In genomic region chr5:5886812-5887486, GRCh38 we compare ENCODE assay signal across 9 cellular contexts.
DNase-seq lines count a peak whose midpoint lies in the region; ATAC-seq and TF ChIP-seq lines count a peak whose summit lies in the region.
"Had no signal": no experiment of that assay in that cellular context is flagged by ENCODE, and none has a peak within 500 bp of the region (broad histone marks: within the 10 kb centered on the region; RNA-seq: fewer than 3 reads in every experiment).

No MANE protein-coding gene starts in this region.

- H3K36me3 ChIP-seq in GM23338 (ENCODE audit: insufficient read depth) = no peaks in the 10 kb centered on the region
- H3K36me3 ChIP-seq in naive thymus-derived CD4-positive, alpha-beta T cell (ENCODE audit: control insufficient read depth in 2 of 3, insufficient read depth in 3 of 3, low read length in 3 of 3) = no peaks in the 10 kb centered on the region

- no peaks in the 10 kb centered on the region for H3F3A ChIP-seq in GM23338 (replicated peaks; ENCODE audit: low read depth)

- ATAC-seq in GM23338 (peak; percentile 98), GM21526 (IDR thresholded peaks at IDR 0.05; ENCODE audit: low FRiP score, unreplicated experiment) (no peak), HG03196 (IDR thresholded peaks at IDR 0.05; ENCODE audit: unreplicated experiment) (no peak)
- peak; percentile 61 for ATAC-seq in naive thymus-derived CD4-positive, alpha-beta T cell

- H3K27me3 Mint-ChIP-seq in GM23338 (ENCODE audit: insufficient read depth, low read depth, poor library complexity) = peaks cover 6% of the 10 kb centered on the region
- H3K27me3 Mint-ChIP-seq in activated naive CD4-positive, alpha-beta T cell treated with anti-CD3 and anti-CD28 coated beads, Interleukin-2, amount 10 ng/mL, durations not matched to agents 7 days and 5 days = peaks cover 12% of the 10 kb centered on the region
- H3K27me3 Mint-ChIP-seq in naive thymus-derived CD4-positive, alpha-beta T cell = peaks cover 3 to 46% (median 27%) of the 10 kb centered on the region in 5 donors

- no peaks in the 10 kb centered on the region for H3K36me3 Mint-ChIP-seq in GM23338 (ENCODE audit: low read depth)
- H3K36me3 Mint-ChIP-seq in activated naive CD4-positive, alpha-beta T cell treated with anti-CD3 and anti-CD28 coated beads, Interleukin-2, amount 10 ng/mL, durations not matched to agents 7 days and 5 days = no peaks in the 10 kb centered on the region
- no peaks in the 10 kb centered on the region for H3K36me3 Mint-ChIP-seq in naive thymus-derived CD4-positive, alpha-beta T cell

- H3K4me2 ChIP-seq in GM23338 = peak overlapping the region; percentile 65

- H3K27ac ChIP-seq in GM23338 (ENCODE audit: low read depth) = no peak overlapping the region
- H3K27ac ChIP-seq in naive thymus-derived CD4-positive, alpha-beta T cell (ENCODE audit: low read depth, low read length) = no peak overlapping the region

- H3K27ac Mint-ChIP-seq in GM23338 = no peak overlapping the region
- no peak overlapping the region for H3K27ac Mint-ChIP-seq in activated naive CD4-positive, alpha-beta T cell treated with anti-CD3 and anti-CD28 coated beads, Interleukin-2, amount 10 ng/mL, durations not matched to agents 7 days and 5 days
- H3K27ac Mint-ChIP-seq in naive thymus-derived CD4-positive, alpha-beta T cell = no peak overlapping the region
- H3K27ac Mint-ChIP-seq: stimulated activated naive CD8-positive, alpha-beta T cell treated with anti-CD3 and anti-CD28 coated beads, Interleukin-15, Interleukin-2, amounts not matched to agents 100 ng/mL and 50 ng/mL, for 24 hours had no signal

- intact Hi-C loops in naive thymus-derived CD4-positive, alpha-beta T cell (cut with micrococcal nuclease) = loop anchor here in 1 of 2 donors (2.0 kb wide), 1 partner anchor 392 kb away; no protein-coding TSS in a partner anchor

- H3K79me2 ChIP-seq in GM23338 (replicated peaks; ENCODE audit: insufficient read depth) = no peaks in the 10 kb centered on the region

- H3K27me3 ChIP-seq in GM23338 (ENCODE audit: insufficient read depth) = peaks cover 7% of the 10 kb centered on the region; the same call in 1 of the 2 replicates
- no peaks in the 10 kb centered on the region for H3K27me3 ChIP-seq in naive thymus-derived CD4-positive, alpha-beta T cell (ENCODE audit: control insufficient read depth in 2 of 2, insufficient read depth in 2 of 2, low read length in 2 of 2)

- H3K4me3 ChIP-seq in GM23338 = 0 out of 2 replicates have a peak overlapping the region, but pooled peaks have one; percentile 28
- no peak overlapping the region for H3K4me3 ChIP-seq in naive thymus-derived CD4-positive, alpha-beta T cell (ENCODE audit: low read length)

- H4K20me1 ChIP-seq in GM23338 (replicated peaks; ENCODE audit: insufficient read depth) = no peaks in the 10 kb centered on the region

- CTCF ChIA-PET in activated naive CD4-positive, alpha-beta T cell treated with anti-CD3 and anti-CD28 coated beads, Interleukin-2, amount 10 ng/mL, durations not matched to agents 7 days and 5 days (lab: Charles Lee) = no interaction called here
- CTCF ChIA-PET in naive thymus-derived CD4-positive, alpha-beta T cell (lab: Charles Lee) = no interaction called here

- H3K9me3 ChIP-seq in naive thymus-derived CD4-positive, alpha-beta T cell (ENCODE audit: control insufficient read depth in 2 of 3, low read length in 3 of 3) = no peaks in the 10 kb centered on the region

- peak; percentile 73 for DNase-seq in GM23338 (ENCODE audit: low spot score)
- peak; percentile 49 for DNase-seq in NCI-H2107 (lab: John Stamatoyannopoulos, UW)
- DNase-seq in activated naive CD4-positive, alpha-beta T cell treated with anti-CD3 and anti-CD28 coated beads, Interleukin-2, amount 10 ng/mL, durations not matched to agents 7 days and 5 days = peak; percentile 65
- peak in 7 of 9 donors; percentile 5 to 67 (median 17) for DNase-seq in naive thymus-derived CD4-positive, alpha-beta T cell
- DNase-seq in kidney glomerular epithelial cell (lab: John Stamatoyannopoulos, UW) = no peak

- no peaks in the 10 kb centered on the region for H3K9me3 Mint-ChIP-seq in GM23338
- H3K9me3 Mint-ChIP-seq in activated naive CD4-positive, alpha-beta T cell treated with anti-CD3 and anti-CD28 coated beads, Interleukin-2, amount 10 ng/mL, durations not matched to agents 7 days and 5 days = no peaks in the 10 kb centered on the region
- peaks cover 0 to 7% (median 0%) of the 10 kb centered on the region in 11 donors for H3K9me3 Mint-ChIP-seq in naive thymus-derived CD4-positive, alpha-beta T cell
- H3K9me3 Mint-ChIP-seq: stimulated activated naive CD8-positive, alpha-beta T cell treated with anti-CD3 and anti-CD28 coated beads, Interleukin-15, Interleukin-2, amounts not matched to agents 100 ng/mL and 50 ng/mL, for 24 hours had no signal

- 0 out of 3 replicates have a peak overlapping the region, but pooled peaks have one; percentile 30 for H3K4me3 Mint-ChIP-seq in GM23338
- no peak overlapping the region for H3K4me3 Mint-ChIP-seq in activated naive CD4-positive, alpha-beta T cell treated with anti-CD3 and anti-CD28 coated beads, Interleukin-2, amount 10 ng/mL, durations not matched to agents 7 days and 5 days
- H3K4me3 Mint-ChIP-seq in naive thymus-derived CD4-positive, alpha-beta T cell = no peak overlapping the region
- H3K4me3 Mint-ChIP-seq: stimulated activated naive CD8-positive, alpha-beta T cell treated with anti-CD3 and anti-CD28 coated beads, Interleukin-15, Interleukin-2, amounts not matched to agents 100 ng/mL and 50 ng/mL, for 24 hours had no signal

- no peaks in the 10 kb centered on the region for H3K4me1 ChIP-seq in GM23338 (ENCODE audit: insufficient read depth)
- H3K4me1 ChIP-seq in naive thymus-derived CD4-positive, alpha-beta T cell (ENCODE audit: control insufficient read depth in 2 of 2, insufficient read depth in 2 of 2, low read length in 2 of 2) = no peaks in the 10 kb centered on the region

- POLR2A ChIA-PET in naive thymus-derived CD4-positive, alpha-beta T cell (lab: Charles Lee) = no interaction called here

- H2AFZ ChIP-seq in GM23338 = peak overlapping the region; percentile 95

- H3K4me1 Mint-ChIP-seq in GM23338 = no peaks in the 10 kb centered on the region
- peaks cover 4% of the 10 kb centered on the region for H3K4me1 Mint-ChIP-seq in activated naive CD4-positive, alpha-beta T cell treated with anti-CD3 and anti-CD28 coated beads, Interleukin-2, amount 10 ng/mL, durations not matched to agents 7 days and 5 days
- peaks cover 0 to 5% (median 0%) of the 10 kb centered on the region in 7 donors for H3K4me1 Mint-ChIP-seq in naive thymus-derived CD4-positive, alpha-beta T cell

- peak; percentile 81 for TF ChIP-seq CTCF in GM12872 (IDR thresholded peaks at IDR 0.05; ENCODE audit: insufficient read depth, low read depth, low read length)
- TF ChIP-seq CTCF in GM23338 (conservative IDR thresholded peaks at IDR 0.05; ENCODE audit: low read depth in 2 of 2) = peak; percentile 58 to 86

- no peaks in the 10 kb centered on the region for H3K9me2 ChIP-seq in GM23338 (ENCODE audit: insufficient read depth)

TF ChIP-seq in GM23338, 12 proteins besides CTCF, POLR2A, EP300 and RAD21:
- no peak for TF ChIP-seq CREB1 (CRISPR knock-in tag; IDR thresholded peaks at IDR 0.05; ENCODE audit: low read depth)
- no peak for TF ChIP-seq POLR2AphosphoS5 (IDR thresholded peaks at IDR 0.05; ENCODE audit: low read depth)
- no peak for TF ChIP-seq JUNB (IDR thresholded peaks at IDR 0.05; ENCODE audit: unreplicated experiment)
- no peak for TF ChIP-seq EZH2phosphoT487 (IDR thresholded peaks at IDR 0.05; ENCODE audit: unreplicated experiment)
- TF ChIP-seq ZNF114 (CRISPR knock-in tag; IDR thresholded peaks at IDR 0.05) = no peak

Comparison
In these comparisons a context has a peak if more than half of its experiments do, and no peak if none do; other contexts are left out.
1. ATAC-seq: peak in GM23338 (single experiment) and naive thymus-derived CD4-positive, alpha-beta T cell (single experiment); none in GM21526 (single experiment) and HG03196 (single experiment).